1 cellular context compared by ENCODE assay signal in the genomic region with DNA sequence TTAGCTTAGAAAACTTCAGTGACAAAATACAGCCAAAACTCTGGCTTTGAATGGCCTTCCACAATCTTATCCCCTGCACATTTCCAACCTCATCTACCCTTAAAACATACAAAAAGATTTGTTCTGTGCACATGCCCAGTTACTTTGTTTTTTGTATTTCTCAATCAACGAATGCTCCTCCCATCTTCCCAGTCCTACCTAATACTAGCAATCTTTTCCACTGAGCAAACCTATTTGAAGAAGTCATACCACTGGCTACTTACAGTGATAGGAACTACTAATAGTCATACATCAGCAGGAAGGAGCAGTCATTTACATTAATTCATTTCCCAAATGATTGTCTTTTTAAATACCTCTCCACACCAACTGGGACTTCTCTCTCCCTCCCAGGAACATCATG.
TF ChIP-seq lines count a peak whose summit lies in the region.

No MANE protein-coding gene starts in this region.

TF ChIP-seq in WTC11, 78 proteins besides CTCF, POLR2A, EP300 and RAD21 (continued from another document):
- TF ChIP-seq, protein P1, sequence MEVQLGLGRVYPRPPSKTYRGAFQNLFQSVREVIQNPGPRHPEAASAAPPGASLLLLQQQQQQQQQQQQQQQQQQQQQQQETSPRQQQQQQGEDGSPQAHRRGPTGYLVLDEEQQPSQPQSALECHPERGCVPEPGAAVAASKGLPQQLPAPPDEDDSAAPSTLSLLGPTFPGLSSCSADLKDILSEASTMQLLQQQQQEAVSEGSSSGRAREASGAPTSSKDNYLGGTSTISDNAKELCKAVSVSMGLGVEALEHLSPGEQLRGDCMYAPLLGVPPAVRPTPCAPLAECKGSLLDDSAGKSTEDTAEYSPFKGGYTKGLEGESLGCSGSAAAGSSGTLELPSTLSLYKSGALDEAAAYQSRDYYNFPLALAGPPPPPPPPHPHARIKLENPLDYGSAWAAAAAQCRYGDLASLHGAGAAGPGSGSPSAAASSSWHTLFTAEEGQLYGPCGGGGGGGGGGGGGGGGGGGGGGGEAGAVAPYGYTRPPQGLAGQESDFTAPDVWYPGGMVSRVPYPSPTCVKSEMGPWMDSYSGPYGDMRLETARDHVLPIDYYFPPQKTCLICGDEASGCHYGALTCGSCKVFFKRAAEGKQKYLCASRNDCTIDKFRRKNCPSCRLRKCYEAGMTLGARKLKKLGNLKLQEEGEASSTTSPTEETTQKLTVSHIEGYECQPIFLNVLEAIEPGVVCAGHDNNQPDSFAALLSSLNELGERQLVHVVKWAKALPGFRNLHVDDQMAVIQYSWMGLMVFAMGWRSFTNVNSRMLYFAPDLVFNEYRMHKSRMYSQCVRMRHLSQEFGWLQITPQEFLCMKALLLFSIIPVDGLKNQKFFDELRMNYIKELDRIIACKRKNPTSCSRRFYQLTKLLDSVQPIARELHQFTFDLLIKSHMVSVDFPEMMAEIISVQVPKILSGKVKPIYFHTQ (CRISPR knock-in tag; IDR thresholded peaks at IDR 0.05): no peak
